ENCODE assay signal across 9 cellular contexts in the genomic region with DNA sequence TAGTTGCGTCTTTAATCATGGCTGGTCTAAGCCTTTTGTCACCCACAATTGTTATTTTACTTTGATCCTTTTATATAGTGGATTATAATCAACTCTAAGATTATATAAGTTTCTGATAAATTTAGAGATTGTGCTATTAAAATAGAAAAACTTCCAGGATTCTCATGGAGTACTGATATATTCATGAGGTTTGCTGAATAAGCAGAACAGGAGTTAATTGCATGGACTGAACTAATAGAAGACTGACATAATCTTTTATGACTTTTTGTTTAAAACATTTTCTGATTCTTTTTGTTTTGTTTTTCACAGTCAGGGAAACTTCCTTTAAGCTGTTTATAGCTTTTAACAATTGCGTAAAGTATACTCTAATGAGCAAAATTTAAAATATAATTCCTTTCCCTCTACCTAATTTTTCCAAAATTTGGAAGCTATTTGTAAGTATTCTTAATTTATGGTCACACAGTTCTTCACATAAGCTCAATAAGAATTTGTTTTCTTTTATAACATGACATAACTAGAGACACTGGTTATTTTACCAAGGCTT.
"Had no signal": no experiment of that assay in that cellular context is flagged by ENCODE, and none has a peak within 500 bp of the region (broad histone marks: within the 10 kb centered on the region; RNA-seq: fewer than 3 reads in every experiment).

No MANE protein-coding gene starts in this region.

- H3K27ac ChIP-seq: HL-60 had no signal

- H3K4me1 Mint-ChIP-seq: GM23338, H9 had no signal

- FAIRE-seq: H1, H54 had no signal

- ATAC-seq: GM23338 had no signal

- H2AFZ ChIP-seq: GM23338 had no signal

- H3K4me3 ChIP-seq: GM23338 had no signal

- DNase-seq: H9, HCEC 1CT, HFFc6, Kasumi-1, KBM-7 had no signal

- H3K4me2 ChIP-seq: GM23338 had no signal

- H3K27ac Mint-ChIP-seq: GM23338, H9, HFFc6 had no signal

- H3K4me3 Mint-ChIP-seq: GM23338, H9, HFFc6 had no signal
